1 cellular context compared by ENCODE assay signal in the genomic region with DNA sequence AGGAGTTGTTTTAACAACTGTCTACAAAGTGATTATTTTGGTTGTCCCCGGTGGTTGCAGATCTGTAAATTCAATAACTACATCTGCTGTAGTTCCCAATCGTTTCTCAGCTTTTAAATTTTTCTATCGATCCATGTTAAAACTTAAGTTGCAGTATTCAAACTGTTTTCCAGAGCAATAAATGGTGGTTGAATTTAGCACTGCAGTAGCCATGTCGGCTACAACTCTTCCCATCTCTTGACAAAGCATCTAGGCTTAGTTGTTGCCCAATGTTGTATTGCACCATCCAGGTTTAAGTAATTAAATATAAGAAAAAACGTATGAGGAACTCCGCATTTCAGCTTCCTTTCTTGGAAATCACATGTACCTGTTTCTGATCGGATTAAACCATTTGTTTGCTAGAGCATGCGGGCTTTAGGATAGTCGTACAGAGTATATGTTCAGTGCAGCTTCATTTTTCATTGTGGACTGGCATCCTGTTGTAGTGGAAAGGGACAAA.
TF ChIP-seq lines count a peak whose summit lies in the region.

No MANE protein-coding gene starts in this region.

TF ChIP-seq in HEK293, 187 proteins besides CTCF, POLR2A, EP300 and RAD21 (continued from another document):
- TF ChIP-seq, protein P1, sequence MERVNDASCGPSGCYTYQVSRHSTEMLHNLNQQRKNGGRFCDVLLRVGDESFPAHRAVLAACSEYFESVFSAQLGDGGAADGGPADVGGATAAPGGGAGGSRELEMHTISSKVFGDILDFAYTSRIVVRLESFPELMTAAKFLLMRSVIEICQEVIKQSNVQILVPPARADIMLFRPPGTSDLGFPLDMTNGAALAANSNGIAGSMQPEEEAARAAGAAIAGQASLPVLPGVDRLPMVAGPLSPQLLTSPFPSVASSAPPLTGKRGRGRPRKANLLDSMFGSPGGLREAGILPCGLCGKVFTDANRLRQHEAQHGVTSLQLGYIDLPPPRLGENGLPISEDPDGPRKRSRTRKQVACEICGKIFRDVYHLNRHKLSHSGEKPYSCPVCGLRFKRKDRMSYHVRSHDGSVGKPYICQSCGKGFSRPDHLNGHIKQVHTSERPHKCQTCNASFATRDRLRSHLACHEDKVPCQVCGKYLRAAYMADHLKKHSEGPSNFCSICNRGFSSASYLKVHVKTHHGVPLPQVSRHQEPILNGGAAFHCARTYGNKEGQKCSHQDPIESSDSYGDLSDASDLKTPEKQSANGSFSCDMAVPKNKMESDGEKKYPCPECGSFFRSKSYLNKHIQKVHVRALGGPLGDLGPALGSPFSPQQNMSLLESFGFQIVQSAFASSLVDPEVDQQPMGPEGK (tag by site-specific recombination; IDR thresholded peaks at IDR 0.05), result no peak
- peak; percentile 6; the same call in 1 of the 2 replicates for TF ChIP-seq ZNF664 (tag by site-specific recombination; IDR thresholded peaks at IDR 0.05)
- no peak for TF ChIP-seq ZNF624 (tag by site-specific recombination; IDR thresholded peaks at IDR 0.05)
- TF ChIP-seq ZNF175 (tag by site-specific recombination; IDR thresholded peaks at IDR 0.05), result no peak
- no peak for TF ChIP-seq GLIS2 (tag by site-specific recombination; IDR thresholded peaks at IDR 0.05)
- TF ChIP-seq ZNF433 (tag by site-specific recombination; IDR thresholded peaks at IDR 0.05; ENCODE audit: low read depth), result no peak
- no peak for TF ChIP-seq KLF16 (tag by site-specific recombination; IDR thresholded peaks at IDR 0.05)
- TF ChIP-seq ZNF341 (tag by site-specific recombination; IDR thresholded peaks at IDR 0.05; ENCODE audit: low read depth), result no peak
- TF ChIP-seq, protein P2, sequence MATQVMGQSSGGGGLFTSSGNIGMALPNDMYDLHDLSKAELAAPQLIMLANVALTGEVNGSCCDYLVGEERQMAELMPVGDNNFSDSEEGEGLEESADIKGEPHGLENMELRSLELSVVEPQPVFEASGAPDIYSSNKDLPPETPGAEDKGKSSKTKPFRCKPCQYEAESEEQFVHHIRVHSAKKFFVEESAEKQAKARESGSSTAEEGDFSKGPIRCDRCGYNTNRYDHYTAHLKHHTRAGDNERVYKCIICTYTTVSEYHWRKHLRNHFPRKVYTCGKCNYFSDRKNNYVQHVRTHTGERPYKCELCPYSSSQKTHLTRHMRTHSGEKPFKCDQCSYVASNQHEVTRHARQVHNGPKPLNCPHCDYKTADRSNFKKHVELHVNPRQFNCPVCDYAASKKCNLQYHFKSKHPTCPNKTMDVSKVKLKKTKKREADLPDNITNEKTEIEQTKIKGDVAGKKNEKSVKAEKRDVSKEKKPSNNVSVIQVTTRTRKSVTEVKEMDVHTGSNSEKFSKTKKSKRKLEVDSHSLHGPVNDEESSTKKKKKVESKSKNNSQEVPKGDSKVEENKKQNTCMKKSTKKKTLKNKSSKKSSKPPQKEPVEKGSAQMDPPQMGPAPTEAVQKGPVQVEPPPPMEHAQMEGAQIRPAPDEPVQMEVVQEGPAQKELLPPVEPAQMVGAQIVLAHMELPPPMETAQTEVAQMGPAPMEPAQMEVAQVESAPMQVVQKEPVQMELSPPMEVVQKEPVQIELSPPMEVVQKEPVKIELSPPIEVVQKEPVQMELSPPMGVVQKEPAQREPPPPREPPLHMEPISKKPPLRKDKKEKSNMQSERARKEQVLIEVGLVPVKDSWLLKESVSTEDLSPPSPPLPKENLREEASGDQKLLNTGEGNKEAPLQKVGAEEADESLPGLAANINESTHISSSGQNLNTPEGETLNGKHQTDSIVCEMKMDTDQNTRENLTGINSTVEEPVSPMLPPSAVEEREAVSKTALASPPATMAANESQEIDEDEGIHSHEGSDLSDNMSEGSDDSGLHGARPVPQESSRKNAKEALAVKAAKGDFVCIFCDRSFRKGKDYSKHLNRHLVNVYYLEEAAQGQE (tag by site-specific recombination; IDR thresholded peaks at IDR 0.05), result no peak
- peak; percentile 60; the same call in 1 of the 2 replicates for TF ChIP-seq ZFP37 (tag by site-specific recombination; IDR thresholded peaks at IDR 0.05)
- TF ChIP-seq ZNF174 (tag by site-specific recombination; IDR thresholded peaks at IDR 0.05), result no peak
- TF ChIP-seq, protein P3, sequence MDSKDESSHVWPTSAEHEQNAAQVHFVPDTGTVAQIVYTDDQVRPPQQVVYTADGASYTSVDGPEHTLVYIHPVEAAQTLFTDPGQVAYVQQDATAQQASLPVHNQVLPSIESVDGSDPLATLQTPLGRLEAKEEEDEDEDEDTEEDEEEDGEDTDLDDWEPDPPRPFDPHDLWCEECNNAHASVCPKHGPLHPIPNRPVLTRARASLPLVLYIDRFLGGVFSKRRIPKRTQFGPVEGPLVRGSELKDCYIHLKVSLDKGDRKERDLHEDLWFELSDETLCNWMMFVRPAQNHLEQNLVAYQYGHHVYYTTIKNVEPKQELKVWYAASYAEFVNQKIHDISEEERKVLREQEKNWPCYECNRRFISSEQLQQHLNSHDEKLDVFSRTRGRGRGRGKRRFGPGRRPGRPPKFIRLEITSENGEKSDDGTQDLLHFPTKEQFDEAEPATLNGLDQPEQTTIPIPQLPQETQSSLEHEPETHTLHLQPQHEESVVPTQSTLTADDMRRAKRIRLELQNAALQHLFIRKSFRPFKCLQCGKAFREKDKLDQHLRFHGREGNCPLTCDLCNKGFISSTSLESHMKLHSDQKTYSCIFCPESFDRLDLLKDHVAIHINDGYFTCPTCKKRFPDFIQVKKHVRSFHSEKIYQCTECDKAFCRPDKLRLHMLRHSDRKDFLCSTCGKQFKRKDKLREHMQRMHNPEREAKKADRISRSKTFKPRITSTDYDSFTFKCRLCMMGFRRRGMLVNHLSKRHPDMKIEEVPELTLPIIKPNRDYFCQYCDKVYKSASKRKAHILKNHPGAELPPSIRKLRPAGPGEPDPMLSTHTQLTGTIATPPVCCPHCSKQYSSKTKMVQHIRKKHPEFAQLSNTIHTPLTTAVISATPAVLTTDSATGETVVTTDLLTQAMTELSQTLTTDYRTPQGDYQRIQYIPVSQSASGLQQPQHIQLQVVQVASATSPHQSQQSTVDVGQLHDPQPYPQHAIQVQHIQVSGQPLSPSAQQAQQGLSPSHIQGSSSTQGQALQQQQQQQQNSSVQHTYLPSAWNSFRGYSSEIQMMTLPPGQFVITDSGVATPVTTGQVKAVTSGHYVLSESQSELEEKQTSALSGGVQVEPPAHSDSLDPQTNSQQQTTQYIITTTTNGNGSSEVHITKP (tag by site-specific recombination; IDR thresholded peaks at IDR 0.05), result peak; percentile 86
- TF ChIP-seq ZBTB8A (tag by site-specific recombination; IDR thresholded peaks at IDR 0.05), result no peak
- TF ChIP-seq, protein P4, sequence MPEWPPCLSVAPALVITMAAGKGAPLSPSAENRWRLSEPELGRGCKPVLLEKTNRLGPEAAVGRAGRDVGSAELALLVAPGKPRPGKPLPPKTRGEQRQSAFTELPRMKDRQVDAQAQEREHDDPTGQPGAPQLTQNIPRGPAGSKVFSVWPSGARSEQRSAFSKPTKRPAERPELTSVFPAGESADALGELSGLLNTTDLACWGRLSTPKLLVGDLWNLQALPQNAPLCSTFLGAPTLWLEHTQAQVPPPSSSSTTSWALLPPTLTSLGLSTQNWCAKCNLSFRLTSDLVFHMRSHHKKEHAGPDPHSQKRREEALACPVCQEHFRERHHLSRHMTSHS (tag by site-specific recombination; IDR thresholded peaks at IDR 0.05), result no peak
- TF ChIP-seq, protein P5, sequence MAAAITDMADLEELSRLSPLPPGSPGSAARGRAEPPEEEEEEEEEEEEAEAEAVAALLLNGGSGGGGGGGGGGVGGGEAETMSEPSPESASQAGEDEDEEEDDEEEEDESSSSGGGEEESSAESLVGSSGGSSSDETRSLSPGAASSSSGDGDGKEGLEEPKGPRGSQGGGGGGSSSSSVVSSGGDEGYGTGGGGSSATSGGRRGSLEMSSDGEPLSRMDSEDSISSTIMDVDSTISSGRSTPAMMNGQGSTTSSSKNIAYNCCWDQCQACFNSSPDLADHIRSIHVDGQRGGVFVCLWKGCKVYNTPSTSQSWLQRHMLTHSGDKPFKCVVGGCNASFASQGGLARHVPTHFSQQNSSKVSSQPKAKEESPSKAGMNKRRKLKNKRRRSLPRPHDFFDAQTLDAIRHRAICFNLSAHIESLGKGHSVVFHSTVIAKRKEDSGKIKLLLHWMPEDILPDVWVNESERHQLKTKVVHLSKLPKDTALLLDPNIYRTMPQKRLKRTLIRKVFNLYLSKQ (tag by site-specific recombination; IDR thresholded peaks at IDR 0.05; ENCODE audit: borderline replicate concordance), result no peak
- no peak for TF ChIP-seq ZFP69B (tag by site-specific recombination; IDR thresholded peaks at IDR 0.05)
- TF ChIP-seq, protein P6, sequence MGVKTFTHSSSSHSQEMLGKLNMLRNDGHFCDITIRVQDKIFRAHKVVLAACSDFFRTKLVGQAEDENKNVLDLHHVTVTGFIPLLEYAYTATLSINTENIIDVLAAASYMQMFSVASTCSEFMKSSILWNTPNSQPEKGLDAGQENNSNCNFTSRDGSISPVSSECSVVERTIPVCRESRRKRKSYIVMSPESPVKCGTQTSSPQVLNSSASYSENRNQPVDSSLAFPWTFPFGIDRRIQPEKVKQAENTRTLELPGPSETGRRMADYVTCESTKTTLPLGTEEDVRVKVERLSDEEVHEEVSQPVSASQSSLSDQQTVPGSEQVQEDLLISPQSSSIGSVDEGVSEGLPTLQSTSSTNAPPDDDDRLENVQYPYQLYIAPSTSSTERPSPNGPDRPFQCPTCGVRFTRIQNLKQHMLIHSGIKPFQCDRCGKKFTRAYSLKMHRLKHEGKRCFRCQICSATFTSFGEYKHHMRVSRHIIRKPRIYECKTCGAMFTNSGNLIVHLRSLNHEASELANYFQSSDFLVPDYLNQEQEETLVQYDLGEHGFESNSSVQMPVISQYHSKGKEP (tag by site-specific recombination; IDR thresholded peaks at IDR 0.05), result no peak
